Comparison of ENCODE assay signal across 9 cellular contexts in the genomic region with DNA sequence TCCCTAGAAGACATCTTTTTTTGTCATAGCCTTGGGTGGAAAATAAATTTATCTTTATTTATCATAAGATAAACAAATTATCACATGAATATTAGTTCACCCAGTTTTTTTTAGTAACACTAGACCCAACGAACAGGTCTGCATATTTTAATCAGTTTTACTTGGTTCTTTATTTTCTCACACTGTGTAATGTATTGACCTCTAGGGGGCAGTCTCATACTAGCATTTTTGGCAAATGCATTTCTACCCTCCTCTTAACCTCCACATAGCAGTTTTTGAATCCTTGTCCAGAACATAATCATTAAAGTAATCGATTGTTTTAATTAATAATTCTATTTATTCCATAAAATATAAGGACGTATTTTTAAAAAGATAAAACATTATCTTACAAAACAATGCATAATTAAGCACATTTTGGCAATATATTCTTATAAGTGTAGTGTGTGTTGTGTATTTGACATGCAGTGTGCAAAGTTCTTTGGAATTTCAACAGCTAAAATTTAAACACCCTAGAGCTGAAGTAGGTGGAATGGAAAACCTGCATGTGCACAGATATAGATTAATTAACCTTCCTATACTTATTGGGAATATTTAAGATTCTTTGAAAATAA. TPM values are rescaled to one million over a fixed set of nuclear protein-coding genes. Genes with fewer than 3 reads are reported as not detected.
DNase-seq lines count a peak whose midpoint lies in the region; ATAC-seq and TF ChIP-seq lines count a peak whose summit lies in the region.
"Had no signal": no experiment of that assay in that cellular context is flagged by ENCODE, and none has a peak within 500 bp of the region (broad histone marks: within the 10 kb centered on the region; RNA-seq: fewer than 3 reads in every experiment).

No MANE protein-coding gene starts in this region.

- H3K9me3 Mint-ChIP-seq in osteocyte (ENCODE audit: unreplicated experiment), result no peaks in the 10 kb centered on the region
- no peaks in the 10 kb centered on the region for H3K9me3 Mint-ChIP-seq in stimulated activated memory B cell treated with anti-CD40 and anti-IgM and Interleukin-4, amounts not matched to agents 10 μg/mL and 1 μg/mL and 100 μg/mL, for 72 hours
- H3K9me3 Mint-ChIP-seq: activated naive CD4-positive, alpha-beta T cell treated with anti-CD3 and anti-CD28 coated beads, Interleukin-2, amount 50 U/mL, for 24 hours had no signal

- no peak overlapping the region for H3K4me3 Mint-ChIP-seq in osteocyte (ENCODE audit: unreplicated experiment)
- no peak overlapping the region for H3K4me3 Mint-ChIP-seq in stimulated activated memory B cell treated with anti-CD40 and anti-IgM and Interleukin-4, amounts not matched to agents 10 μg/mL and 1 μg/mL and 100 μg/mL, for 72 hours
- H3K4me3 Mint-ChIP-seq: activated naive CD4-positive, alpha-beta T cell treated with anti-CD3 and anti-CD28 coated beads, Interleukin-2, amount 50 U/mL, for 24 hours had no signal

- peaks cover 6% of the 10 kb centered on the region for H3K4me1 Mint-ChIP-seq in osteocyte (ENCODE audit: unreplicated experiment)
- no peaks in the 10 kb centered on the region for H3K4me1 Mint-ChIP-seq in stimulated activated memory B cell treated with anti-CD40 and anti-IgM and Interleukin-4, amounts not matched to agents 10 μg/mL and 1 μg/mL and 100 μg/mL, for 72 hours
- H3K4me1 Mint-ChIP-seq: activated naive CD4-positive, alpha-beta T cell treated with anti-CD3 and anti-CD28 coated beads, Interleukin-2, amount 50 U/mL, for 24 hours had no signal

- ATAC-seq in HG02571 (IDR thresholded peaks at IDR 0.05; ENCODE audit: unreplicated experiment), result peak; percentile 82
- ATAC-seq in stimulated activated memory B cell treated with anti-CD40 and anti-IgM and Interleukin-4, amounts not matched to agents 10 μg/mL and 1 μg/mL and 100 μg/mL, for 72 hours, result no peak

- no peaks in the 10 kb centered on the region for H3K36me3 Mint-ChIP-seq in osteocyte (ENCODE audit: unreplicated experiment)
- H3K36me3 Mint-ChIP-seq in stimulated activated memory B cell treated with anti-CD40 and anti-IgM and Interleukin-4, amounts not matched to agents 10 μg/mL and 1 μg/mL and 100 μg/mL, for 72 hours, result no peaks in the 10 kb centered on the region
- H3K36me3 Mint-ChIP-seq: activated naive CD4-positive, alpha-beta T cell treated with anti-CD3 and anti-CD28 coated beads, Interleukin-2, amount 50 U/mL, for 24 hours had no signal

- H3K27ac Mint-ChIP-seq in osteocyte (ENCODE audit: unreplicated experiment), result no peak overlapping the region
- H3K27ac Mint-ChIP-seq in stimulated activated memory B cell treated with anti-CD40 and anti-IgM and Interleukin-4, amounts not matched to agents 10 μg/mL and 1 μg/mL and 100 μg/mL, for 72 hours, result no peak overlapping the region
- H3K27ac Mint-ChIP-seq: activated naive CD4-positive, alpha-beta T cell treated with anti-CD3 and anti-CD28 coated beads, Interleukin-2, amount 50 U/mL, for 24 hours had no signal

- no peaks in the 10 kb centered on the region for H3K27me3 Mint-ChIP-seq in osteocyte (ENCODE audit: unreplicated experiment)
- H3K27me3 Mint-ChIP-seq in stimulated activated memory B cell treated with anti-CD40 and anti-IgM and Interleukin-4, amounts not matched to agents 10 μg/mL and 1 μg/mL and 100 μg/mL, for 72 hours, result no peaks in the 10 kb centered on the region

- DNase-seq in DMS79 treated with DMSO at 0.1 percent for 48 hours (lab: John Stamatoyannopoulos, UW), result peak; percentile 31
- DNase-seq in DMS79 (lab: John Stamatoyannopoulos, UW), result no peak
- peak; percentile 45 for DNase-seq in MV-4-11 (lab: John Stamatoyannopoulos, UW)
- peak; percentile 10 for DNase-seq in SHP77 treated with DMSO at 0.1 percent for 48 hours (lab: John Stamatoyannopoulos, UW)
- peak; percentile 57 for DNase-seq in fibroblast of gingiva (ENCODE audit: low read depth)
- no peak for DNase-seq in osteocyte (ENCODE audit: extremely low spot score, unreplicated experiment)

- peak; percentile 86 for TF ChIP-seq CTCF in osteocyte (IDR thresholded peaks at IDR 0.05)

RNA-seq across cellular contexts. Expression of a gene that starts 31.6 kb away (rescaled TPM):
- 0.13 and 0.35 TPM in 2 replicates for total RNA-seq in osteocyte

Comparison
In these comparisons a context has a peak if more than half of its experiments do, and no peak if none do; other contexts are left out.
1. DNase-seq: peak in DMS79 treated with DMSO at 0.1 percent for 48 hours (single experiment), MV-4-11 (single experiment), SHP77 treated with DMSO at 0.1 percent for 48 hours (single experiment) and fibroblast of gingiva (single experiment); none in DMS79 (single experiment) and osteocyte (single experiment).